ENCODE assay signal across 1 cellular context in genomic region chr19:49850487-49851342, GRCh38.
TF ChIP-seq lines count a peak whose summit lies in the region.

Gene PTOV1, plus strand, starts transcription at chr19:49851159.

TF ChIP-seq in GM12878, 131 proteins besides CTCF, POLR2A, EP300 and RAD21 (continued from another document and continues in another):
- peak; percentile 38; the same call in 1 of the 2 replicates for TF ChIP-seq ZBTB40 (IDR thresholded peaks at IDR 0.05; ENCODE audit: borderline replicate concordance)
- TF ChIP-seq SPI1 (IDR thresholded peaks at IDR 0.05; ENCODE audit: borderline replicate concordance, insufficient read depth, low read depth, low read length): no peak
- TF ChIP-seq ZNF687 (IDR thresholded peaks at IDR 0.05): 0 out of 2 replicates have a peak, but pooled peaks have one; percentile 45
- TF ChIP-seq E2F4 (IDR thresholded peaks at IDR 0.05; ENCODE audit: low read depth, low read length): no peak
- no peak for TF ChIP-seq GABPA (IDR thresholded peaks at IDR 0.05; ENCODE audit: low read depth)
- peak in 1 of 2 experiments; percentile 57; a peak in 1 of 3 replicates for TF ChIP-seq EGR1 (IDR thresholded peaks at IDR 0.05; ENCODE audit: borderline replicate concordance in 1 of 2, low read depth in 2 of 2, low read length in 2 of 2)
- TF ChIP-seq CHD4 (IDR thresholded peaks at IDR 0.05): no peak
- no peak for TF ChIP-seq MYB (IDR thresholded peaks at IDR 0.05; ENCODE audit: borderline replicate concordance, low read depth, low read length)
- TF ChIP-seq RB1 (IDR thresholded peaks at IDR 0.05; ENCODE audit: borderline replicate concordance): no peak; the same call in 1 of the 2 replicates
- no peak for TF ChIP-seq ZNF24 (IDR thresholded peaks at IDR 0.05)
- TF ChIP-seq ETV6 (conservative IDR thresholded peaks at IDR 0.05 in 1 of 2, IDR thresholded peaks at IDR 0.05 in 1 of 2; ENCODE audit: borderline replicate concordance in 1 of 2, low read depth in 1 of 2): no peak
- TF ChIP-seq ZBTB33 (IDR thresholded peaks at IDR 0.05): no peak
- no peak for TF ChIP-seq POU2F2 (IDR thresholded peaks at IDR 0.05; ENCODE audit: borderline replicate concordance, low read depth, low read length)
- TF ChIP-seq USF2 (IDR thresholded peaks at IDR 0.05; ENCODE audit: borderline replicate concordance, low read depth, low read length): no peak
- no peak for TF ChIP-seq USF1 (IDR thresholded peaks at IDR 0.05; ENCODE audit: borderline replicate concordance, extremely low read length, insufficient read depth, low read depth, low read length)
- peak; percentile 26; the same call in 1 of the 2 replicates for TF ChIP-seq NR2C1 (IDR thresholded peaks at IDR 0.05)
- TF ChIP-seq POLR2AphosphoS5 (IDR thresholded peaks at IDR 0.05; ENCODE audit: low read length): peak; percentile 73
- TF ChIP-seq ATF3 (IDR thresholded peaks at IDR 0.05; ENCODE audit: borderline replicate concordance, extremely low read depth, low read depth, low read length): no peak
- peak; percentile 43 for TF ChIP-seq YY1 (IDR thresholded peaks at IDR 0.05; ENCODE audit: low read depth, low read length)
- TF ChIP-seq RFX5 (IDR thresholded peaks at IDR 0.05; ENCODE audit: low read depth, low read length): no peak
- TF ChIP-seq REST (IDR thresholded peaks at IDR 0.05; ENCODE audit: low read depth, low read length): no peak
- TF ChIP-seq MXI1 (IDR thresholded peaks at IDR 0.05; ENCODE audit: low read depth, low read length): peak; percentile 19; the same call in 1 of the 2 replicates
- peak; percentile 79 for TF ChIP-seq SIX5 (IDR thresholded peaks at IDR 0.05; ENCODE audit: low read depth, low read length, severe bottlenecking)
- no peak for TF ChIP-seq E4F1 (IDR thresholded peaks at IDR 0.05; ENCODE audit: borderline replicate concordance, partially characterized antibody)
- peak; percentile 66 for TF ChIP-seq E2F8 (IDR thresholded peaks at IDR 0.05; ENCODE audit: low read depth, partially characterized antibody)
- no peak for TF ChIP-seq SUPT20H (IDR thresholded peaks at IDR 0.05; ENCODE audit: borderline replicate concordance, control insufficient read depth, low read depth, low read length)
- TF ChIP-seq STAT1 (conservative IDR thresholded peaks at IDR 0.05): peak; percentile 68; the same call in 1 of the 2 replicates
- TF ChIP-seq NFXL1 (IDR thresholded peaks at IDR 0.05; ENCODE audit: borderline replicate concordance): no peak
- TF ChIP-seq LARP7 (IDR thresholded peaks at IDR 0.05): peak; percentile 94
- no peak for TF ChIP-seq RAD51 (IDR thresholded peaks at IDR 0.05)
